8 cellular contexts compared by ENCODE assay signal in the genomic region with DNA sequence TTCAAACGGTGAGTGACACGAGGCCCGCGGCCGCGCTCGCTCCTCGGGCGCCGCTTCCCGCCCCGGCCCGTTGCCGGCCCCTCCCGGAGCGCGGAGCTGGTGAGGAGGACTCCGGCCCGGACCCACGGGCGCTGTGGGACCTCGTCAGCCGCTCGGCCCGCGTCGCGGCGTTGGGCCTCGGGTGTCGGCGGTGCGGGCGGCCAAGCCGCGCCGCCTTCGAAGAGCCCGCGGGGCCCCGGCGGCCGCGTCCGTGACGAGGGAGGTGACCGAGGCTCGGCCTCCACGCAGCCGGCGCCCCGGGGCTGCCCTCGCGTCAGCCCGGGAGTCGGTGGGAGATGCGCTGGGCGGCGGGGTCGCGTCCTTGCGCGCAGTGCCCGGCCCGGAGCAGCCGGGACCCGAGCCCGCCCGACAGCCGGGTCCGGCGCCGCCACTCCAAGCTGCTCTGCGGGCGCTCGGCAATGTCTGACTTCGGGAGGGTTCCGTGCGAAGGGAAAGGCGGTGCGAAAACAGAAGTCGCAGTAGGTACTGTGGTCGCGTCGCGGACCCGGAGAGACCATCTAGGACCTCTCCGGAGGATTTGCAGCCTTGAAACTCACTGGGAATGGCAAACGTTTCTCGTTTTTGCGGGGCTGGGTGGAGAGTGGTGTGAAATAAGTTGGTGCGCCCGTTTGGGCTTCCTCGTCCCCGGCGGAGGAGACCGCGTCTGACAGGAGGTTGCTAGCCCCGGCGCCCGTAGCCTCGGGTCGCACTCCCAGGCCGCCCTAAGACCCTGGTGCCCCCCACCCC. TPM values are rescaled to one million over a fixed set of nuclear protein-coding genes. Genes with fewer than 3 reads are reported as not detected.
A peak's percentile ranks its signal among the peaks of the same experiment; 100 is the strongest.
DNase-seq lines count a peak whose midpoint lies in the region; ATAC-seq, FAIRE-seq and TF ChIP-seq lines count a peak whose summit lies in the region.

No MANE protein-coding gene starts in this region.

- H3K4me1 ChIP-seq in keratinocyte (ENCODE audit: control insufficient read depth, extremely low read depth, insufficient read depth, low read length): peaks cover 26% of the 10 kb centered on the region

- peaks cover 61% of the 10 kb centered on the region for H3K79me2 ChIP-seq in keratinocyte (ENCODE audit: control insufficient read depth, insufficient read depth, low read length)

- peak; percentile 8 for ATAC-seq in HG03378 (IDR thresholded peaks at IDR 0.05; ENCODE audit: unreplicated experiment)

- DNase-seq in NCI-H748 (lab: John Stamatoyannopoulos, UW; ENCODE audit: unreplicated experiment) (peak; percentile 43), NCI-H748 treated with DMSO at 0.1 percent for 48 hours (lab: John Stamatoyannopoulos, UW) (no peak), T-helper 2 cell (peak in 4 of 5 experiments; percentile 24 to 75 (median 30)), brain microvascular endothelial cell (peak; percentile 20), keratinocyte (ENCODE audit: low read depth, low spot score) (no peak), GDM1 (lab: John Stamatoyannopoulos, UW) (no peak)
- DNase-seq in stimulated activated CD4-positive, alpha-beta T cell treated with anti-CD3 and anti-CD28 coated beads, Interleukin-12 subunit alpha, Interleukin-12 subunit beta, amount 100 ng/mL, for 48 hours (ENCODE audit: low read depth in 2 of 3, low spot score in 1 of 3): peak; percentile 13 to 46 (median 18)

- no peak for FAIRE-seq in keratinocyte (lab: Jason Lieb, UNC)

- H3K27ac ChIP-seq in brain microvascular endothelial cell (peak overlapping the region; percentile 77), keratinocyte (ENCODE audit: control insufficient read depth, insufficient read depth, low read length) (peak overlapping the region; percentile 95)

- H3K4me3 ChIP-seq in brain microvascular endothelial cell (ENCODE audit: low read depth, low read length): peak overlapping the region; percentile 93
- H3K4me3 ChIP-seq in keratinocyte (ENCODE audit: control insufficient read depth in 2 of 3, extremely low read depth in 1 of 3, insufficient read depth in 2 of 3, low read depth in 1 of 3, low read length in 3 of 3): peak overlapping the region; percentile 62 to 93 (median 77)

- no peaks in the 10 kb centered on the region for H3K9me1 ChIP-seq in keratinocyte (ENCODE audit: control insufficient read depth, extremely low read depth, insufficient read depth, low read length)

- in situ Hi-C loops in brain microvascular endothelial cell (cut with HindIII; ENCODE audit: low pct_ligation_motif_present, low sequenced_read_pairs): no loop called here

- no peaks in the 10 kb centered on the region for H3K27me3 ChIP-seq in brain microvascular endothelial cell (replicated peaks)
- no peaks in the 10 kb centered on the region for H3K27me3 ChIP-seq in keratinocyte (ENCODE audit: control insufficient read depth, extremely low read depth, insufficient read depth, low read length)

- H3K9ac ChIP-seq in keratinocyte (ENCODE audit: control insufficient read depth, extremely low read depth, insufficient read depth, low read length): peak overlapping the region; percentile 99

- H2AFZ ChIP-seq in keratinocyte (ENCODE audit: control insufficient read depth, low read length): peak overlapping the region; percentile 43

- dilution Hi-C loops in keratinocyte (cut with MboI; ENCODE audit: extremely low pct_ligation_motif_present, low sequenced_read_pairs): no loop called here

- TF ChIP-seq CTCF in brain microvascular endothelial cell (IDR thresholded peaks at IDR 0.05; ENCODE audit: low read depth, low read length, missing control alignments) (no peak), keratinocyte (optimal IDR thresholded peaks at IDR 0.05 in 1 of 3, IDR thresholded peaks at IDR 0.05 in 1 of 3, conservative IDR thresholded peaks at IDR 0.05 in 1 of 3; ENCODE audit: extremely low read depth in 1 of 3, insufficient read depth in 2 of 3, low read length in 3 of 3) (no peak)

- peak overlapping the region; percentile 99 for H3K4me2 ChIP-seq in keratinocyte (ENCODE audit: control insufficient read depth, extremely low read depth, insufficient read depth, low read depth, low read length)

- H4K20me1 ChIP-seq in keratinocyte (ENCODE audit: control insufficient read depth, extremely low read depth, insufficient read depth, low read length): no peaks in the 10 kb centered on the region

- H3K36me3 ChIP-seq in brain microvascular endothelial cell (replicated peaks) (no peaks in the 10 kb centered on the region), keratinocyte (ENCODE audit: control insufficient read depth in 2 of 2, extremely low read depth in 1 of 2, insufficient read depth in 2 of 2, low read length in 2 of 2) (no peaks in the 10 kb centered on the region)

- H3K9me3 ChIP-seq in keratinocyte (ENCODE audit: control insufficient read depth, low read depth, low read length): no peaks in the 10 kb centered on the region

RNA-seq across cellular contexts. Expression of a gene that starts 0.8 kb away (rescaled TPM):
- polyA plus RNA-seq in keratinocyte: 4.9 to 9.1 TPM (median 8.9 TPM) in 3 replicates
- polyA plus RNA-seq in keratinocyte (2011; ENCODE audit: low read depth): 22.5 TPM
- 6.3 and 6.9 TPM in 2 replicates for polyA plus RNA-seq in keratinocyte (2011; cell fraction: cytosol; rRNA removed)
- 46.7 and 46.9 TPM in 2 replicates for polyA plus RNA-seq in keratinocyte (2011; cell fraction: nucleus; rRNA removed)
- polyA plus RNA-seq in keratinocyte (2012; ENCODE audit: low replicate concordance): 25.0 and 35.6 TPM in 2 replicates
- polyA minus RNA-seq in keratinocyte: 18.8 to 84.5 TPM (median 42.0 TPM) in 3 replicates
- polyA minus RNA-seq in keratinocyte (2011; cell fraction: cytosol; rRNA and poly(A)+ RNA removed): 6.7 TPM
- polyA minus RNA-seq in keratinocyte (2011; cell fraction: nucleus; rRNA and poly(A)+ RNA removed): 30.5 and 60.2 TPM in 2 replicates

RNA-seq across cellular contexts. Expression of a gene that starts 40.9 kb away (rescaled TPM):
- 2.6 to 14.0 TPM (median 4.6 TPM) in 3 replicates for polyA plus RNA-seq in keratinocyte
- 2.5 TPM for polyA plus RNA-seq in keratinocyte (2011; ENCODE audit: low read depth)
- 6.8 and 8.4 TPM in 2 replicates for polyA plus RNA-seq in keratinocyte (2011; cell fraction: cytosol; rRNA removed)
- polyA plus RNA-seq in keratinocyte (2011; cell fraction: nucleus; rRNA removed): 2.1 TPM in 2 replicates
- 2.6 and 4.3 TPM in 2 replicates for polyA plus RNA-seq in keratinocyte (2012; ENCODE audit: low replicate concordance)
- polyA minus RNA-seq in keratinocyte: 0.23 to 0.77 TPM in 2 of 3 replicates, not detected in the other
- 8.2 TPM for polyA minus RNA-seq in keratinocyte (2011; cell fraction: cytosol; rRNA and poly(A)+ RNA removed)
- 0.21 TPM in 1 of 2 replicates, not detected in the other for polyA minus RNA-seq in keratinocyte (2011; cell fraction: nucleus; rRNA and poly(A)+ RNA removed)

Comparison
In these comparisons a context has a peak if more than half of its experiments do, and no peak if none do; other contexts are left out.
1. DNase-seq: peak in NCI-H748 (single experiment), T-helper 2 cell (4 of 5), brain microvascular endothelial cell (single experiment) and stimulated activated CD4-positive, alpha-beta T cell treated with anti-CD3 and anti-CD28 coated beads, Interleukin-12 subunit alpha, Interleukin-12 subunit beta, amount 100 ng/mL, for 48 hours (3 of 3); none in NCI-H748 treated with DMSO at 0.1 percent for 48 hours (single experiment), keratinocyte (single experiment) and GDM1 (single experiment).